Comparison of ENCODE assay signal across 17 cellular contexts in the genomic region with DNA sequence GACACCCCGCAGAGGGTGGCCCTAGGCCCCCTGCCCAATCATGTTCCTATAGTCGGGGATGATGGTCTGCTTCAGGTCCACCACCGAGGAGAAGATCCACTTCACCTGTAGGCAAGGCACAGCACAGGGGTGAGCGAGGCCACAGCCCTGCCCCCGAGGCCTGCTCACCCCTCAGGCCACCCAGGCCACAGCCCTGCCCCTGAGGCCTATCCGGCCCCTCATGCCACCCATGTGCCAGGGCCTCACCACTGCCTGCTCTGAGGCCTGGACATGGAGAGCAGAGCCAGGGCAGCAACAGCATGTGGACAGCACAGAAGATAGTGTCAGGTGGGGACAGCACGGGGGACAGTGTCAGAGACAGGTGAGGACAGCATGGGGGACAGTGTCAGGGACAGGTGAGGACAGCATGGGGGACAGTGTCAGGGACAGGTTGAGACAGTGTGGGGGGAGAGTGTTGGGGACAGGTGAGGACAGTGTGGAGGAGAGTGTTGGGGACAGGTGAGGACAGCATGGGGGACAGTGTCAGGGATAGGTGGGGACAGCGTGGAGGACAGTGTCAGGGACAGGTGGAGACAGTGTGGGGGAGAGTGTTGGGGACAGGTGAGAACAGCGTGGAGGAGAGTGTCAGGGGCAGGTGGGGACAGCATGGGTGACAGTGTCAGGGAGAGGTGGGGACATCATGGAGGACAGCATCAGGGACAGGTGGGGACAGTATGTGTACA.
"Had no signal": no experiment of that assay in that cellular context is flagged by ENCODE, and none has a peak within 500 bp of the region (broad histone marks: within the 10 kb centered on the region; RNA-seq: fewer than 3 reads in every experiment).

No MANE protein-coding gene starts in this region.

- H3K4me3 ChIP-seq: coronary artery, left ventricle myocardium inferior, SJSA1, suprapubic skin, transverse colon had no signal

- H3K4me1 ChIP-seq: left ventricle myocardium inferior, parathyroid adenoma, SJSA1, suprapubic skin, transverse colon had no signal

- ATAC-seq: activated CD4-positive, alpha-beta T cell treated with anti-CD3 and anti-CD28 coated beads for 36 hours; activated T-helper 17 cell treated with anti-CD3 and anti-CD28 coated beads, Interleukin-2, amount 50 U/mL, for 72 hours; sciatic nerve had no signal

- FAIRE-seq: frontal cortex, keratinocyte had no signal

- H3K27ac ChIP-seq: brain microvascular endothelial cell, coronary artery, left ventricle myocardium inferior, neutrophil, parathyroid adenoma, SJSA1, suprapubic skin, transverse colon had no signal

- H3K9me3 ChIP-seq: left ventricle myocardium inferior, neutrophil, SJSA1, suprapubic skin, transverse colon had no signal

- DNase-seq: activated CD4-positive, alpha-beta memory T cell treated with anti-CD3 and anti-CD28 coated beads for 36 hours; activated CD4-positive, alpha-beta T cell treated with anti-CD3 and anti-CD28 coated beads for 36 hours; activated naive CD4-positive, alpha-beta T cell treated with anti-CD3 and anti-CD28 coated beads, Interleukin-2, amount 10 ng/mL, durations not matched to agents 7 days and 5 days; brain microvascular endothelial cell; hypothalamus; left ventricle myocardium inferior; T-helper 2 cell; transverse colon had no signal

- H3K79me2 ChIP-seq: parathyroid adenoma had no signal

- H3K9ac ChIP-seq: parathyroid adenoma had no signal

- H2AFZ ChIP-seq: parathyroid adenoma had no signal

- H3K36me3 ChIP-seq: brain microvascular endothelial cell, left ventricle myocardium inferior, neutrophil, SJSA1, suprapubic skin, transverse colon had no signal

- H3K27me3 ChIP-seq: brain microvascular endothelial cell, neutrophil, SJSA1, suprapubic skin, transverse colon had no signal
